ENCODE assay signal across 12 cellular contexts in genomic region chr16:87305505-87306391, GRCh38. TPM values are rescaled to one million over a fixed set of nuclear protein-coding genes. Genes with fewer than 3 reads are reported as not detected.
DNase-seq lines count a peak whose midpoint lies in the region; ATAC-seq and TF ChIP-seq lines count a peak whose summit lies in the region.
"Had no signal": no experiment of that assay in that cellular context is flagged by ENCODE, and none has a peak within 500 bp of the region (broad histone marks: within the 10 kb centered on the region; RNA-seq: fewer than 3 reads in every experiment).

No MANE protein-coding gene starts in this region.

- H3K9me3 ChIP-seq in esophagus squamous epithelium = peaks cover 0 to 9% (median 0%) of the 10 kb centered on the region in 3 donors
- H3K9me3 ChIP-seq: transverse colon had no signal

- no peak for ATAC-seq in left ventricle myocardium superior
- no peak for ATAC-seq in GM18870 (IDR thresholded peaks at IDR 0.05; ENCODE audit: unreplicated experiment)
- ATAC-seq in SK-N-SH treated with all-trans-retinoic acid at 6 μM for 48 hours = no peak
- ATAC-seq in HG03520 (IDR thresholded peaks at IDR 0.05; ENCODE audit: unreplicated experiment) = no peak
- ATAC-seq: activated T-cell treated with anti-CD3 and anti-CD28 coated beads, Interleukin-2, amount 50 U/mL, for 72 hours had no signal

- peak overlapping the region in 1 of 4 donors; percentile 38 for H3K4me3 ChIP-seq in esophagus squamous epithelium
- H3K4me3 ChIP-seq: transverse colon had no signal

- peaks cover 0 to 8% (median 4%) of the 10 kb centered on the region in 3 donors for H3K4me1 ChIP-seq in esophagus squamous epithelium

- no peak overlapping the region for H3K27ac ChIP-seq in esophagus squamous epithelium
- H3K27ac ChIP-seq: KMS-11, transverse colon had no signal

- WGBS in esophagus squamous epithelium, 2 donors = 41 to 45% methylated on average over 20 to 23 of the region's 30 CpGs

- no peaks in the 10 kb centered on the region for H3K27me3 ChIP-seq in esophagus squamous epithelium
- H3K27me3 ChIP-seq: transverse colon had no signal

- intact Hi-C loops in cardiac septum (cut with DNase I) = no loop called here
- intact Hi-C loops in left ventricle myocardium superior (cut with micrococcal nuclease) = no loop called here
- intact Hi-C loops in esophagus squamous epithelium (cut with DNase I) = no loop called here

- DNase-seq in cardiac septum (ENCODE audit: low spot score) = peak; percentile 69
- DNase-seq in left ventricle myocardium superior = no peak
- DNase-seq in RPMI7951 (ENCODE audit: low read depth) = peak; percentile 93
- peak; percentile 89 for DNase-seq in hepatic stellate cell (ENCODE audit: low spot score)
- no peak for DNase-seq in esophagus squamous epithelium (lab: John Stamatoyannopoulos, UW)
- DNase-seq: activated T-cell treated with anti-CD3 and anti-CD28 coated beads, Interleukin-2, amount 50 U/mL, for 72 hours; stimulated activated CD4-positive, alpha-beta T cell treated with anti-CD3 and anti-CD28 coated beads, Interleukin-4, amount 100 ng/mL, for 1 hour; transverse colon had no signal

- peak in 1 of 6 experiments; percentile 49 for TF ChIP-seq CTCF in esophagus squamous epithelium (IDR thresholded peaks at IDR 0.05)

- H3K36me3 ChIP-seq in esophagus squamous epithelium = no peaks in the 10 kb centered on the region
- H3K36me3 ChIP-seq: transverse colon had no signal

- no peak for TF ChIP-seq POLR2A in esophagus squamous epithelium (IDR thresholded peaks at IDR 0.05)

TF ChIP-seq in SK-N-SH treated with all-trans-retinoic acid at 6 μM for 48 hours, 23 proteins besides CTCF, POLR2A, EP300 and RAD21:
- no peak for TF ChIP-seq ISL1 (CRISPR knock-in tag; IDR thresholded peaks at IDR 0.05)
- TF ChIP-seq SNAI2 (CRISPR knock-in tag; IDR thresholded peaks at IDR 0.05) = no peak
- no peak for TF ChIP-seq CSDC2 (CRISPR knock-in tag; IDR thresholded peaks at IDR 0.05)
- no peak for TF ChIP-seq RARB (CRISPR knock-in tag; IDR thresholded peaks at IDR 0.05)

RNA-seq across cellular contexts. Expression of gene C16orf95, which starts 11.4 kb away (rescaled TPM):
- total RNA-seq in cardiac septum (3.2 TPM), left ventricle myocardium superior (2.6 TPM), esophagus squamous epithelium (under 1 TPM; 0.38 to 0.95 (median 0.85) TPM)
- total RNA-seq in RPMI7951 (2014; rRNA removed; shearing (Covaris generic)) = 23.2 and 37.1 TPM in 2 replicates

Comparison
In these comparisons a context has a peak if more than half of its experiments do, and no peak if none do; other contexts are left out.
1. DNase-seq: peak in cardiac septum (single experiment), RPMI7951 (single experiment) and hepatic stellate cell (single experiment); none in left ventricle myocardium superior (single experiment) and esophagus squamous epithelium (single experiment).